ENCODE assay signal across 37 cellular contexts in the genomic region with DNA sequence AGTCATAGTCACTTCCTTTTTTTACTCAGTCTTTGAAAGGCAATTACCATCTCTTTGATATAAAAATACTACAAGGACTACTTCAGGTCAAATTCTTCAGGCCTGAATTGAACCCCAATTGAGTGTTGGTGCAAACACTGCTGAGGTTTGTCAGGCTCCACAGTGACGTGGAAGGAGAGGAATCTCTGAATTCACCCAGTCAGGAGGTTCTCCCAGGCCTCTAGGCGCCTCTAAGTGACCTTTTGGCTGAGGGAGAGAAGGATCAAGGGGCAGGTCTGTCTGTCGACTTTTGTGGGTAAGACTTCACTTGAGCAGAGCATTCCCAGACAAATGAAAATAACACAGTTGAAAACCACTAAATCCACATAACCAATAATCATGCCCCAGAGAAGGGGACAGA.
"Had no signal": no experiment of that assay in that cellular context is flagged by ENCODE, and none has a peak within 500 bp of the region (broad histone marks: within the 10 kb centered on the region; RNA-seq: fewer than 3 reads in every experiment).

No MANE protein-coding gene starts in this region.

- H3K27ac Mint-ChIP-seq: activated CD4-positive, alpha-beta memory T cell treated with anti-CD3 and anti-CD28 coated beads, Interleukin-2, amount 10 ng/mL, durations not matched to agents 7 days and 5 days; activated CD8-positive, alpha-beta memory T cell treated with anti-CD3 and anti-CD28 coated beads, Interleukin-2, amount 10 ng/mL, durations not matched to agents 7 days and 5 days; activated naive CD4-positive, alpha-beta T cell treated with anti-CD3 and anti-CD28 coated beads, Interleukin-2, amount 50 U/mL, for 24 hours; activated T-cell treated with anti-CD3 and anti-CD28 coated beads, Interleukin-2, amount 50 U/mL, for 24 hours; activated T-helper 2 cell treated with anti-CD3 and anti-CD28 coated beads, Interferon-gamma antibody, Interleukin-2, Interleukin-4, amounts not matched to agents 10 μg/mL and 5 μg/mL and 100 μg/mL, durations not matched to agents 14 hours and 24 hours and 36 hours had no signal

- H3K27me3 ChIP-seq: ascending aorta, body of pancreas, Peyer's patch had no signal

- H3K9me3 ChIP-seq: ascending aorta, body of pancreas, Peyer's patch had no signal

- H3K4me1 ChIP-seq: ascending aorta, body of pancreas, Peyer's patch had no signal

- H3K4me3 Mint-ChIP-seq: activated CD4-positive, alpha-beta memory T cell treated with anti-CD3 and anti-CD28 coated beads, Interleukin-2, amount 10 ng/mL, durations not matched to agents 7 days and 5 days; activated CD8-positive, alpha-beta memory T cell treated with anti-CD3 and anti-CD28 coated beads, Interleukin-2, amount 10 ng/mL, durations not matched to agents 7 days and 5 days; activated naive CD4-positive, alpha-beta T cell treated with anti-CD3 and anti-CD28 coated beads, Interleukin-2, amount 50 U/mL, for 24 hours; activated naive CD8-positive, alpha-beta T cell treated with anti-CD3 and anti-CD28 coated beads, Interleukin-2, amount 10 ng/mL, durations not matched to agents 7 days and 5 days; activated T-cell treated with anti-CD3 and anti-CD28 coated beads, Interleukin-2, amount 50 U/mL, for 24 hours had no signal

- H3K27ac ChIP-seq: ascending aorta, body of pancreas, Peyer's patch, RWPE1, SK-N-MC, WERI-Rb-1 had no signal

- DNase-seq: activated CD4-positive, alpha-beta memory T cell treated with anti-CD3 and anti-CD28 coated beads, Interleukin-2, amount 10 ng/mL, durations not matched to agents 7 days and 5 days; activated CD4-positive, alpha-beta T cell treated with anti-CD3 and anti-CD28 coated beads for 1 hour; activated CD4-positive, CD25-positive, alpha-beta regulatory T cell; activated CD8-positive, alpha-beta memory T cell treated with anti-CD3 and anti-CD28 coated beads for 24 hours; activated CD8-positive, alpha-beta memory T cell treated with anti-CD3 and anti-CD28 coated beads, Interleukin-2, amount 10 ng/mL, durations not matched to agents 7 days and 5 days; activated gamma-delta T cell; activated naive CD4-positive, alpha-beta T cell treated with Interleukin-2 at 50 U/mL for 16 hours; activated naive CD8-positive, alpha-beta T cell treated with anti-CD3 and anti-CD28 coated beads, Interleukin-2, amount 10 ng/mL, durations not matched to agents 7 days and 5 days; activated T-cell treated with anti-CD3 and anti-CD28 coated beads, Interleukin-2, amount 50 U/mL, for 24 hours; amygdala; body of pancreas; caudate nucleus; cerebellar nuclear complex; Karpas-422; KBM-7; MM.1S; MV-4-11; NCI-H1092; NCI-H146; NCI-H187; NCI-H2029 treated with DMSO at 0.1 percent for 48 hours; NCI-H2107; NCI-H2171; NCI-H510A; NCI-H526; NCI-H748 treated with DMSO at 0.1 percent for 48 hours; PC-3; Peyer's patch; T1000; WERI-Rb-1 had no signal

- H3K4me3 ChIP-seq: ascending aorta, body of pancreas, Peyer's patch, SK-N-MC had no signal

- H3K36me3 ChIP-seq: ascending aorta, Peyer's patch, WERI-Rb-1 had no signal

- H3K4me1 Mint-ChIP-seq: activated CD4-positive, alpha-beta memory T cell treated with anti-CD3 and anti-CD28 coated beads, Interleukin-2, amount 10 ng/mL, durations not matched to agents 7 days and 5 days; activated CD8-positive, alpha-beta memory T cell treated with anti-CD3 and anti-CD28 coated beads, Interleukin-2, amount 10 ng/mL, durations not matched to agents 7 days and 5 days; activated naive CD4-positive, alpha-beta T cell treated with anti-CD3 and anti-CD28 coated beads, Interleukin-2, amount 50 U/mL, for 24 hours; activated naive CD8-positive, alpha-beta T cell treated with anti-CD3 and anti-CD28 coated beads, Interleukin-2, amount 10 ng/mL, durations not matched to agents 7 days and 5 days had no signal

- H3K27me3 Mint-ChIP-seq: activated CD8-positive, alpha-beta memory T cell treated with anti-CD3 and anti-CD28 coated beads, Interleukin-2, amount 10 ng/mL, durations not matched to agents 7 days and 5 days; activated naive CD4-positive, alpha-beta T cell treated with anti-CD3 and anti-CD28 coated beads, Interleukin-2, amount 50 U/mL, for 24 hours; activated naive CD8-positive, alpha-beta T cell treated with anti-CD3 and anti-CD28 coated beads, Interleukin-2, amount 10 ng/mL, durations not matched to agents 7 days and 5 days had no signal

- ATAC-seq: activated CD8-positive, alpha-beta memory T cell treated with anti-CD3 and anti-CD28 coated beads, Interleukin-2, amount 10 ng/mL, durations not matched to agents 7 days and 5 days; body of pancreas; PC-3; Right ventricle myocardium inferior had no signal

- H3K9me3 Mint-ChIP-seq: activated CD4-positive, alpha-beta memory T cell treated with anti-CD3 and anti-CD28 coated beads, Interleukin-2, amount 10 ng/mL, durations not matched to agents 7 days and 5 days; activated naive CD4-positive, alpha-beta T cell treated with anti-CD3 and anti-CD28 coated beads, Interleukin-2, amount 50 U/mL, for 24 hours; activated naive CD8-positive, alpha-beta T cell treated with anti-CD3 and anti-CD28 coated beads, Interleukin-2, amount 10 ng/mL, durations not matched to agents 7 days and 5 days; activated T-cell treated with anti-CD3 and anti-CD28 coated beads, Interleukin-2, amount 50 U/mL, for 24 hours; activated T-helper 2 cell treated with anti-CD3 and anti-CD28 coated beads, Interferon-gamma antibody, Interleukin-2, Interleukin-4, amounts not matched to agents 10 μg/mL and 5 μg/mL and 100 μg/mL, durations not matched to agents 14 hours and 24 hours and 36 hours had no signal

- FAIRE-seq: bronchial epithelial cell had no signal

- H3K36me3 Mint-ChIP-seq: activated CD8-positive, alpha-beta memory T cell treated with anti-CD3 and anti-CD28 coated beads, Interleukin-2, amount 10 ng/mL, durations not matched to agents 7 days and 5 days; activated naive CD4-positive, alpha-beta T cell treated with anti-CD3 and anti-CD28 coated beads, Interleukin-2, amount 50 U/mL, for 24 hours; activated naive CD8-positive, alpha-beta T cell treated with anti-CD3 and anti-CD28 coated beads, Interleukin-2, amount 10 ng/mL, durations not matched to agents 7 days and 5 days had no signal
